Comparison of ENCODE assay signal across 28 cellular contexts in genomic region chr5:17346811-17347210, GRCh38.
"Had no signal": no experiment of that assay in that cellular context is flagged by ENCODE, and none has a peak within 500 bp of the region (broad histone marks: within the 10 kb centered on the region; RNA-seq: fewer than 3 reads in every experiment).

No MANE protein-coding gene starts in this region.

- H3K9me3 Mint-ChIP-seq: mesothelial cell of epicardium, neural progenitor cell had no signal

- H3K4me3 ChIP-seq: esophagus squamous epithelium, neural progenitor cell, right atrium auricular region, thoracic aorta had no signal

- DNase-seq: activated CD4-positive, alpha-beta memory T cell treated with anti-CD3 and anti-CD28 coated beads for 36 hours; activated CD4-positive, alpha-beta T cell treated with anti-CD3 and anti-CD28 coated beads, Interleukin-2, amount 10 ng/mL, durations not matched to agents 24 days and 14 days; activated CD4-positive, CD25-positive, alpha-beta regulatory T cell treated with anti-CD3 and anti-CD28 coated beads, Interleukin-2, amount 50 U/mL, for 72 hours; activated CD8-positive, alpha-beta memory T cell treated with anti-CD3 and anti-CD28 coated beads, Interleukin-2, amount 50 U/mL, for 4 hours; activated gamma-delta T cell; activated naive CD4-positive, alpha-beta T cell treated with anti-CD3 and anti-CD28 coated beads, Interleukin-2, amount 10 ng/mL, durations not matched to agents 7 days and 5 days; activated naive CD8-positive, alpha-beta T cell treated with anti-CD3 and anti-CD28 coated beads, Interleukin-2, amount 10 ng/mL, durations not matched to agents 7 days and 5 days; activated T-cell treated with anti-CD3 and anti-CD28 coated beads, Interleukin-2, amount 50 U/mL, for 24 hours; amygdala; caudate nucleus; dermis blood vessel endothelial cell; effector CD4-positive, alpha-beta T cell; esophagus squamous epithelium; foreskin fibroblast; head of caudate nucleus; hippocampal formation; kidney; left colon; mammary epithelial cell; naive thymus-derived CD8-positive, alpha-beta T cell; occipital lobe; stimulated activated CD4-positive, alpha-beta T cell treated with anti-CD3 and anti-CD28 coated beads, Interleukin-15, amount 100 ng/mL, for 24 hours; stimulated activated naive CD8-positive, alpha-beta T cell treated with anti-CD3 and anti-CD28 coated beads, Interleukin-15, Interleukin-2, amounts not matched to agents 100 U/mL and 50 U/mL, for 24 hours; T-helper 2 cell had no signal

- H3K27me3 Mint-ChIP-seq: activated CD4-positive, alpha-beta memory T cell treated with anti-CD3 and anti-CD28 coated beads for 36 hours; activated CD4-positive, alpha-beta T cell treated with anti-CD3 and anti-CD28 coated beads, Interleukin-2, amount 10 ng/mL, durations not matched to agents 24 days and 14 days; activated naive CD4-positive, alpha-beta T cell treated with anti-CD3 and anti-CD28 coated beads, Interleukin-2, amount 10 ng/mL, durations not matched to agents 7 days and 5 days; activated naive CD8-positive, alpha-beta T cell treated with anti-CD3 and anti-CD28 coated beads, Interleukin-2, amount 10 ng/mL, durations not matched to agents 7 days and 5 days; activated T-cell treated with anti-CD3 and anti-CD28 coated beads, Interleukin-2, amount 50 U/mL, for 24 hours; naive thymus-derived CD8-positive, alpha-beta T cell had no signal

- H3K4me3 Mint-ChIP-seq: activated CD4-positive, alpha-beta memory T cell treated with anti-CD3 and anti-CD28 coated beads for 36 hours; activated CD4-positive, alpha-beta T cell treated with anti-CD3 and anti-CD28 coated beads, Interleukin-2, amount 10 ng/mL, durations not matched to agents 24 days and 14 days; activated naive CD4-positive, alpha-beta T cell treated with anti-CD3 and anti-CD28 coated beads, Interleukin-2, amount 10 ng/mL, durations not matched to agents 7 days and 5 days; activated naive CD8-positive, alpha-beta T cell treated with anti-CD3 and anti-CD28 coated beads, Interleukin-2, amount 10 ng/mL, durations not matched to agents 7 days and 5 days; activated T-cell treated with anti-CD3 and anti-CD28 coated beads, Interleukin-2, amount 50 U/mL, for 24 hours; mesothelial cell of epicardium; naive thymus-derived CD8-positive, alpha-beta T cell; neural progenitor cell had no signal

- H3K27ac Mint-ChIP-seq: activated CD4-positive, alpha-beta memory T cell treated with anti-CD3 and anti-CD28 coated beads for 36 hours; activated CD4-positive, alpha-beta T cell treated with anti-CD3 and anti-CD28 coated beads, Interleukin-2, amount 10 ng/mL, durations not matched to agents 24 days and 14 days; activated naive CD4-positive, alpha-beta T cell treated with anti-CD3 and anti-CD28 coated beads, Interleukin-2, amount 10 ng/mL, durations not matched to agents 7 days and 5 days; activated naive CD8-positive, alpha-beta T cell treated with anti-CD3 and anti-CD28 coated beads, Interleukin-2, amount 10 ng/mL, durations not matched to agents 7 days and 5 days; activated T-cell treated with anti-CD3 and anti-CD28 coated beads, Interleukin-2, amount 50 U/mL, for 24 hours; mesothelial cell of epicardium; naive thymus-derived CD8-positive, alpha-beta T cell; neural progenitor cell had no signal

- H3K4me1 Mint-ChIP-seq: activated CD4-positive, alpha-beta T cell treated with anti-CD3 and anti-CD28 coated beads, Interleukin-2, amount 10 ng/mL, durations not matched to agents 24 days and 14 days; activated naive CD4-positive, alpha-beta T cell treated with anti-CD3 and anti-CD28 coated beads, Interleukin-2, amount 10 ng/mL, durations not matched to agents 7 days and 5 days; activated naive CD8-positive, alpha-beta T cell treated with anti-CD3 and anti-CD28 coated beads, Interleukin-2, amount 10 ng/mL, durations not matched to agents 7 days and 5 days; naive thymus-derived CD8-positive, alpha-beta T cell; neural progenitor cell had no signal

- H3K36me3 Mint-ChIP-seq: activated CD4-positive, alpha-beta memory T cell treated with anti-CD3 and anti-CD28 coated beads for 36 hours; activated naive CD4-positive, alpha-beta T cell treated with anti-CD3 and anti-CD28 coated beads, Interleukin-2, amount 10 ng/mL, durations not matched to agents 7 days and 5 days; activated naive CD8-positive, alpha-beta T cell treated with anti-CD3 and anti-CD28 coated beads, Interleukin-2, amount 10 ng/mL, durations not matched to agents 7 days and 5 days; mesothelial cell of epicardium; naive thymus-derived CD8-positive, alpha-beta T cell; neural progenitor cell had no signal
